10 cellular contexts compared by ENCODE assay signal in the genomic region with DNA sequence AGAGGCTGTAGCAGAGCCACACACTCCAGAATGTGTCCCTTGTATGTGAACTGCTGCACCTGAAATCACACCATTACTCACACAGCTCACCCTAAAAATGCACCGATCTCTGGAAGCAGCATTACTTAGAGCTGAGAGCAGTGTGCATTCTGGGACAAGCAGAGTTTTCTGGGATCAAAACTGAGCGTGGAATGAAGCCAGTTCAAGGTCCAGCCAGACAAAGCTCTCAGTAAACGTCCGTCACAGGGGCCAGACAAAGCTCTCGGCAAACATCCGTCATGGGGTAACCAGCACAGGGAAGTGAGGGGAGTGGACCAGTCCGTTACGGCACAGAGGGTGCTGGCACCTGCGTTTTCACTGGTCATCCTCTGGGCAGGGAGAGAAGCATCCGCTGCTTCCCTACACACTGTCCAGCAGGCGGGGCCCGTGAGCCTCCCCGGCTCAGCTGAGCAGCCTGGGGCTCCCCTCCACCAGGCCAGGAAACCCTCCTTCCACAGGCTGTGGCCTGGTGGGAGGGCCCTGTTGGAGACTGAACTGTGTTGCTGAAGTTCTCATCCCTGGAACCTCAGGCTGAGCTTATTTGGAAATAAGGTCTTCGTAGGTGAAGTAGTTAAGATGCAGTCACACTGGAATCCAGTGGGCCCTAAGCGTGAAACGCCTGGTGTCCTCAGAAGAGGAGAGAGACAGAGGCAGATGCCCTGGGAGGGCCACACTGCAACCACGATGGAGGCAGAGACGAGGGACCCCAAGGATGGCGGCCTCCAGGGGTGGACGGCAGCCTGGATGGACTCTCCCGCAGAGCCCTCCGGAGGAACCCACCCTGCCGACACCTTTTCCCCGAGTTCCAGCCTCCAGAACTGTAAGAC.
A peak's percentile ranks its signal among the peaks of the same experiment; 100 is the strongest.
DNase-seq lines count a peak whose midpoint lies in the region; ATAC-seq, FAIRE-seq and TF ChIP-seq lines count a peak whose summit lies in the region.
"Had no signal": no experiment of that assay in that cellular context is flagged by ENCODE, and none has a peak within 500 bp of the region (broad histone marks: within the 10 kb centered on the region; RNA-seq: fewer than 3 reads in every experiment).

No MANE protein-coding gene starts in this region.

- dilution Hi-C loops in keratinocyte (cut with MboI; ENCODE audit: extremely low pct_ligation_motif_present, low sequenced_read_pairs): no loop called here

- no peak overlapping the region for H3K9ac ChIP-seq in keratinocyte (ENCODE audit: control insufficient read depth, extremely low read depth, insufficient read depth, low read length)

- H3K79me2 ChIP-seq in keratinocyte (ENCODE audit: control insufficient read depth, insufficient read depth, low read length): no peaks in the 10 kb centered on the region

- H3K4me3 ChIP-seq in keratinocyte (ENCODE audit: control insufficient read depth in 2 of 3, extremely low read depth in 1 of 3, insufficient read depth in 2 of 3, low read depth in 1 of 3, low read length in 3 of 3) (no peak overlapping the region), testis (no peak overlapping the region)

- no peak overlapping the region for H3K4me3 Mint-ChIP-seq in activated CD4-positive, alpha-beta memory T cell treated with anti-CD3 and anti-CD28 coated beads, Interleukin-2, amount 10 ng/mL, durations not matched to agents 7 days and 5 days
- H3K4me3 Mint-ChIP-seq in activated CD4-positive, alpha-beta memory T cell treated with anti-CD3 and anti-CD28 coated beads for 36 hours: no peak overlapping the region
- H3K4me3 Mint-ChIP-seq: naive thymus-derived CD4-positive, alpha-beta T cell had no signal

- no peaks in the 10 kb centered on the region for H3K4me1 Mint-ChIP-seq in activated CD4-positive, alpha-beta memory T cell treated with anti-CD3 and anti-CD28 coated beads, Interleukin-2, amount 10 ng/mL, durations not matched to agents 7 days and 5 days
- no peaks in the 10 kb centered on the region for H3K4me1 Mint-ChIP-seq in activated CD4-positive, alpha-beta memory T cell treated with anti-CD3 and anti-CD28 coated beads for 36 hours (ENCODE audit: low read depth)
- H3K4me1 Mint-ChIP-seq: naive thymus-derived CD4-positive, alpha-beta T cell had no signal

- no peaks in the 10 kb centered on the region for H3K36me3 ChIP-seq in keratinocyte (ENCODE audit: control insufficient read depth in 2 of 2, extremely low read depth in 1 of 2, insufficient read depth in 2 of 2, low read length in 2 of 2)
- H3K36me3 ChIP-seq in testis (ENCODE audit: low read depth, missing control alignments): no peaks in the 10 kb centered on the region

- no peak for FAIRE-seq in keratinocyte (lab: Jason Lieb, UNC)
- FAIRE-seq: colon had no signal

- 76 to 81% methylated on average over 19 to 24 of the region's 24 CpGs for WGBS in testis, 2 donors

- H2AFZ ChIP-seq in keratinocyte (ENCODE audit: control insufficient read depth, low read length): no peak overlapping the region

- DNase-seq in activated CD4-positive, alpha-beta memory T cell treated with anti-CD3 and anti-CD28 coated beads, Interleukin-2, amount 10 ng/mL, durations not matched to agents 7 days and 5 days: peak; percentile 15
- DNase-seq in activated CD4-positive, alpha-beta memory T cell treated with anti-CD3 and anti-CD28 coated beads for 36 hours: no peak
- peak; percentile 71 for DNase-seq in SK-MEL-5 (ENCODE audit: low read depth, low spot score)
- no peak for DNase-seq in keratinocyte (ENCODE audit: low read depth, low spot score)
- DNase-seq in testis: peak; percentile 24
- DNase-seq in H4 (ENCODE audit: low spot score): no peak
- no peak for DNase-seq in stimulated activated CD4-positive, alpha-beta T cell treated with anti-CD3 and anti-CD28 coated beads, Interleukin-2, amount 100 ng/mL, for 48 hours

- POLR2A ChIA-PET in activated CD4-positive, alpha-beta memory T cell treated with anti-CD3 and anti-CD28 coated beads, Interleukin-2, amount 10 ng/mL, durations not matched to agents 7 days and 5 days (lab: Charles Lee): no interaction called here
- POLR2A ChIA-PET in activated CD4-positive, alpha-beta memory T cell treated with anti-CD3 and anti-CD28 coated beads for 36 hours (lab: Charles Lee): no interaction called here

- H3K27ac ChIP-seq in keratinocyte (ENCODE audit: control insufficient read depth, insufficient read depth, low read length) (no peak overlapping the region), testis (no peak overlapping the region)

- CTCF ChIA-PET in activated CD4-positive, alpha-beta memory T cell treated with anti-CD3 and anti-CD28 coated beads, Interleukin-2, amount 10 ng/mL, durations not matched to agents 7 days and 5 days (lab: Charles Lee): no interaction called here
- CTCF ChIA-PET in activated CD4-positive, alpha-beta memory T cell treated with anti-CD3 and anti-CD28 coated beads for 36 hours (lab: Charles Lee): interaction anchor here (0.5 to 1.3 kb wide), 2 partner anchors 361 to 781 kb away, joined by 3 to 4 read pairs; no protein-coding TSS in a partner anchor

- no peak overlapping the region for H3K27ac Mint-ChIP-seq in activated CD4-positive, alpha-beta memory T cell treated with anti-CD3 and anti-CD28 coated beads, Interleukin-2, amount 10 ng/mL, durations not matched to agents 7 days and 5 days
- no peak overlapping the region for H3K27ac Mint-ChIP-seq in activated CD4-positive, alpha-beta memory T cell treated with anti-CD3 and anti-CD28 coated beads for 36 hours
- H3K27ac Mint-ChIP-seq: naive thymus-derived CD4-positive, alpha-beta T cell had no signal

- intact Hi-C loops in activated CD4-positive, alpha-beta memory T cell treated with anti-CD3 and anti-CD28 coated beads for 36 hours (cut with micrococcal nuclease): no loop called here
- intact Hi-C loops in testis (cut with DNase I; ENCODE audit: low total_unique reads): no loop called here

- no peak for TF ChIP-seq POLR2A in testis (IDR thresholded peaks at IDR 0.05)

- no peaks in the 10 kb centered on the region for H3K27me3 ChIP-seq in keratinocyte (ENCODE audit: control insufficient read depth, extremely low read depth, insufficient read depth, low read length)
- no peaks in the 10 kb centered on the region for H3K27me3 ChIP-seq in testis

- peak in 2 of 3 experiments; percentile 2 to 4 for TF ChIP-seq CTCF in keratinocyte (optimal IDR thresholded peaks at IDR 0.05 in 1 of 3, IDR thresholded peaks at IDR 0.05 in 1 of 3, conservative IDR thresholded peaks at IDR 0.05 in 1 of 3; ENCODE audit: extremely low read depth in 1 of 3, insufficient read depth in 2 of 3, low read length in 3 of 3)
- peak in 2 of 3 experiments; percentile 29 to 42 for TF ChIP-seq CTCF in testis (IDR thresholded peaks at IDR 0.05)

- H3K9me3 Mint-ChIP-seq in activated CD4-positive, alpha-beta memory T cell treated with anti-CD3 and anti-CD28 coated beads, Interleukin-2, amount 10 ng/mL, durations not matched to agents 7 days and 5 days: no peaks in the 10 kb centered on the region
- no peaks in the 10 kb centered on the region for H3K9me3 Mint-ChIP-seq in activated CD4-positive, alpha-beta memory T cell treated with anti-CD3 and anti-CD28 coated beads for 36 hours
- H3K9me3 Mint-ChIP-seq: naive thymus-derived CD4-positive, alpha-beta T cell had no signal

- no peaks in the 10 kb centered on the region for H3K9me1 ChIP-seq in keratinocyte (ENCODE audit: control insufficient read depth, extremely low read depth, insufficient read depth, low read length)

- in situ Hi-C loops in SK-MEL-5 (cut with HindIII; ENCODE audit: low pct_unique_long_range_greater_than_20kb, low sequenced_read_pairs): no loop called here

- H3K4me1 ChIP-seq in keratinocyte (ENCODE audit: control insufficient read depth, extremely low read depth, insufficient read depth, low read length) (no peaks in the 10 kb centered on the region), testis (no peaks in the 10 kb centered on the region)

- no peaks in the 10 kb centered on the region for H3K36me3 Mint-ChIP-seq in activated CD4-positive, alpha-beta memory T cell treated with anti-CD3 and anti-CD28 coated beads, Interleukin-2, amount 10 ng/mL, durations not matched to agents 7 days and 5 days (ENCODE audit: low read depth)
- H3K36me3 Mint-ChIP-seq in activated CD4-positive, alpha-beta memory T cell treated with anti-CD3 and anti-CD28 coated beads for 36 hours: no peaks in the 10 kb centered on the region
- H3K36me3 Mint-ChIP-seq: naive thymus-derived CD4-positive, alpha-beta T cell had no signal

- H3K27me3 Mint-ChIP-seq in activated CD4-positive, alpha-beta memory T cell treated with anti-CD3 and anti-CD28 coated beads, Interleukin-2, amount 10 ng/mL, durations not matched to agents 7 days and 5 days: no peaks in the 10 kb centered on the region
- peaks cover 5% of the 10 kb centered on the region for H3K27me3 Mint-ChIP-seq in activated CD4-positive, alpha-beta memory T cell treated with anti-CD3 and anti-CD28 coated beads for 36 hours

- no peak overlapping the region for H3K4me2 ChIP-seq in keratinocyte (ENCODE audit: control insufficient read depth, extremely low read depth, insufficient read depth, low read depth, low read length)

- H4K20me1 ChIP-seq in keratinocyte (ENCODE audit: control insufficient read depth, extremely low read depth, insufficient read depth, low read length): no peaks in the 10 kb centered on the region

- ATAC-seq in GM21529 (IDR thresholded peaks at IDR 0.05; ENCODE audit: unreplicated experiment): no peak
- ATAC-seq: naive thymus-derived CD4-positive, alpha-beta T cell had no signal

- H3K9me3 ChIP-seq in keratinocyte (ENCODE audit: control insufficient read depth, low read depth, low read length) (peaks cover 22% of the 10 kb centered on the region), testis (no peaks in the 10 kb centered on the region)

Comparison
In these comparisons a context has a peak if more than half of its experiments do, and no peak if none do; other contexts are left out.
1. DNase-seq: peak in activated CD4-positive, alpha-beta memory T cell treated with anti-CD3 and anti-CD28 coated beads, Interleukin-2, amount 10 ng/mL, durations not matched to agents 7 days and 5 days (single experiment), SK-MEL-5 (single experiment) and testis (single experiment); none in activated CD4-positive, alpha-beta memory T cell treated with anti-CD3 and anti-CD28 coated beads for 36 hours (single experiment), keratinocyte (single experiment), H4 (single experiment) and stimulated activated CD4-positive, alpha-beta T cell treated with anti-CD3 and anti-CD28 coated beads, Interleukin-2, amount 100 ng/mL, for 48 hours (0 of 2).